In the genomic region with DNA sequence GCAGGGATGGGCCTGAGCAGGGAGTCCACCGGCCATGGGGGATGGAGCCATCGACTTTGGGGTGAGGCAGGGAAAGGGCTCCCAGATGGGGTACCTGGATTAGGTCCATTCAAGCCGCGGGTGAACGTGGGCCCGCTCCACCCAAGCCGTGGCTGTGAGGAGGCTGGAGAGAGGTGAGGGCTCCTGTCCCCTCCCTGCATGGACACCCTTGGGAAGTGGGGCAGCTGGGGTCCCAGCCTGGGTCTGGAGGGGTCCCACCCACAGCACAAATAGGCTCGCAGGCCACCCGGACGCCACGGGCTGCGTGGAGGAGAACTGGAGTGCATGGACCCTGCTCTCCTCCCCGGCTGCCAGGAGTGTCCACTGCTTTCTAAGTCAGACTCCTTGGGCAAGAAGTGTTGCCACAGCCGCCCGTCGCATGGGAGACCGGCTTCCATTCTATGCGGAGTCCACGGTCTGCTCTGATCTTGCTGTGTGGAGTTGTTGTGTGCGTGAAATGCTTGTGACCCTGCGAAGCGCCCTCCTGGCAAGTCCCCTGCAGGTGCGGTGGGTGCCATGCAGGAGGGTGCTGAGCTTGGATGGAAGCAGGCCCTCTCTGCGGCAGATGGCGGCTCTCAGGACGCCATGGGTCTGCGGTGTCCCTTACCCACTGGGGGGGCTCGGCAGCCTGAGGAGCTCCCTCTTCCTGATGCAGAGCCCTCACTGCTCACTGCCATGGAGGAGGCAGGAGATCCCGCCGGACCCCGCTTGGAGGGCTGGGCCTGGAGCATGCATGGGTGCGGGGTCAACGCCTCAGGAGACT, we compare ENCODE assay signal across 7 cellular contexts. TPM values are rescaled to one million over a fixed set of nuclear protein-coding genes. Genes with fewer than 3 reads are reported as not detected.
DNase-seq lines count a peak whose midpoint lies in the region; ATAC-seq and TF ChIP-seq lines count a peak whose summit lies in the region.

No MANE protein-coding gene starts in this region.

- no peak for ATAC-seq in activated naive CD4-positive, alpha-beta T cell treated with anti-CD3 and anti-CD28 coated beads, Interleukin-2, amount 50 U/mL, for 72 hours
- no peak for ATAC-seq in GM18858 (IDR thresholded peaks at IDR 0.05; ENCODE audit: unreplicated experiment)

- H3K27ac Mint-ChIP-seq in activated naive CD4-positive, alpha-beta T cell treated with anti-CD3 and anti-CD28 coated beads, Interleukin-2, amount 50 U/mL, for 72 hours, result peak overlapping the region; percentile 88 to 98

- intact Hi-C loops in stomach (cut with DNase I; ENCODE audit: low total_unique reads), result no loop called here

- no peak for DNase-seq in activated naive CD4-positive, alpha-beta T cell treated with anti-CD3 and anti-CD28 coated beads, Interleukin-2, amount 50 U/mL, for 72 hours (ENCODE audit: low spot score in 2 of 2)
- no peak for DNase-seq in stomach
- DNase-seq in COLO829 (ENCODE audit: low spot score), result no peak
- DNase-seq in NCI-H2196 (lab: John Stamatoyannopoulos, UW; ENCODE audit: unreplicated experiment), result no peak

- H3K9me3 ChIP-seq in HUES6 (ENCODE audit: control insufficient read depth, insufficient read depth, low read depth, low read length) (no peaks in the 10 kb centered on the region), iPS-20b (ENCODE audit: insufficient read depth, low read depth, low read length) (no peaks in the 10 kb centered on the region), stomach (no peaks in the 10 kb centered on the region)

- no peak for TF ChIP-seq EP300 in stomach (IDR thresholded peaks at IDR 0.05)

- H3K27ac ChIP-seq in HUES6 (ENCODE audit: low read depth, low read length) (peak overlapping the region; percentile 94; the same call in 1 of the 2 replicates), iPS-20b (ENCODE audit: low read length) (no peak overlapping the region), stomach (peak overlapping the region; percentile 88 to 98 (median 96))

- peaks cover 30% of the 10 kb centered on the region for H3K4me1 ChIP-seq in HUES6 (ENCODE audit: control insufficient read depth, insufficient read depth, low read length)
- peaks cover 8% of the 10 kb centered on the region for H3K4me1 ChIP-seq in iPS-20b (ENCODE audit: insufficient read depth, low read length)
- H3K4me1 ChIP-seq in stomach, result peaks cover 55 to 77% (median 73%) of the 10 kb centered on the region in 4 donors

- peaks cover 20 to 24% of the 10 kb centered on the region in 2 donors for H3K36me3 Mint-ChIP-seq in activated naive CD4-positive, alpha-beta T cell treated with anti-CD3 and anti-CD28 coated beads, Interleukin-2, amount 50 U/mL, for 72 hours

- H3K36me3 ChIP-seq in HUES6 (ENCODE audit: control insufficient read depth, insufficient read depth, low read length) (peaks cover 31% of the 10 kb centered on the region), iPS-20b (ENCODE audit: insufficient read depth, low read depth, low read length) (peaks cover 35% of the 10 kb centered on the region), stomach (peaks cover 13 to 27% (median 20%) of the 10 kb centered on the region in 4 donors)

- H3K4me3 ChIP-seq in HUES6 (ENCODE audit: low read depth, low read length) (peak overlapping the region; percentile 87), iPS-20b (ENCODE audit: low read length) (peak overlapping the region; percentile 91), stomach (peak overlapping the region; percentile 97 to 100 (median 100))

- WGBS in stomach, 5 donors, result 30 to 49% (median 42%) methylated on average over 20 to 33 of the region's 33 CpGs

- peak overlapping the region; percentile 91 for H3K9ac ChIP-seq in HUES6 (ENCODE audit: low read length)
- H3K9ac ChIP-seq in iPS-20b (ENCODE audit: low read depth, low read length), result peak overlapping the region; percentile 91

- no peak for TF ChIP-seq POLR2A in stomach (IDR thresholded peaks at IDR 0.05)

- no peak for TF ChIP-seq CTCF in stomach (IDR thresholded peaks at IDR 0.05)

- no peaks in the 10 kb centered on the region for H3K27me3 ChIP-seq in HUES6 (ENCODE audit: control insufficient read depth, insufficient read depth, low read length)
- no peaks in the 10 kb centered on the region for H3K27me3 ChIP-seq in iPS-20b (ENCODE audit: insufficient read depth, low read length)
- H3K27me3 ChIP-seq in stomach, result no peaks in the 10 kb centered on the region

- no peaks in the 10 kb centered on the region for H3K9me3 Mint-ChIP-seq in activated naive CD4-positive, alpha-beta T cell treated with anti-CD3 and anti-CD28 coated beads, Interleukin-2, amount 50 U/mL, for 72 hours

RNA-seq across cellular contexts. Expression of a gene that starts 2.0 kb away (rescaled TPM):
- 100 to 1,000 TPM; 194 to 298 TPM for total RNA-seq in activated naive CD4-positive, alpha-beta T cell treated with anti-CD3 and anti-CD28 coated beads, Interleukin-2, amount 50 U/mL, for 72 hours
- 100 to 1,000 TPM in 1 of 5 donors, 10 to 100 TPM in 4; 21.4 to 124 (median 42.5) TPM for total RNA-seq in stomach
- 10 to 100 TPM; 55.9 to 68.1 (median 63.4) TPM for polyA plus RNA-seq in stomach

RNA-seq across cellular contexts. Expression of a gene that starts 8.1 kb away (rescaled TPM):
- 10 to 100 TPM in 1 of 2 donors, 1 to 10 TPM in 1; 4.2 to 30.2 TPM for total RNA-seq in activated naive CD4-positive, alpha-beta T cell treated with anti-CD3 and anti-CD28 coated beads, Interleukin-2, amount 50 U/mL, for 72 hours
- total RNA-seq in stomach, result 10 to 100 TPM in 1 of 5 donors, 1 to 10 TPM in 2, not detected in 2; 2.6 to 15.6 (median 4.5) TPM
- polyA plus RNA-seq in stomach, result 100 to 1,000 TPM in 1 of 3 donors, 10 to 100 TPM in 2; 26.8 to 102 (median 55.3) TPM

RNA-seq across cellular contexts. Expression of a gene that starts 25.7 kb away (rescaled TPM):
- total RNA-seq in activated naive CD4-positive, alpha-beta T cell treated with anti-CD3 and anti-CD28 coated beads, Interleukin-2, amount 50 U/mL, for 72 hours, result 100 to 1,000 TPM in 1 of 2 donors, 10 to 100 TPM in 1; 89.4 to 105 TPM
- total RNA-seq in stomach, result 100 to 1,000 TPM in 3 of 5 donors, 10 to 100 TPM in 2; 31.6 to 217 (median 102) TPM
- polyA plus RNA-seq in stomach, result 100 to 1,000 TPM; 107 to 169 (median 138) TPM

RNA-seq across cellular contexts. Expression of a gene that starts 28.8 kb away (rescaled TPM):
- total RNA-seq in activated naive CD4-positive, alpha-beta T cell treated with anti-CD3 and anti-CD28 coated beads, Interleukin-2, amount 50 U/mL, for 72 hours, result 1,000 to 10,000 TPM; 1,495 to 1,747 TPM
- total RNA-seq in stomach, result 1,000 to 10,000 TPM in 4 of 5 donors, 100 to 1,000 TPM in 1; 428 to 2,471 (median 1,694) TPM
- 1,000 to 10,000 TPM; 2,846 to 4,539 (median 3,866) TPM for polyA plus RNA-seq in stomach

RNA-seq across cellular contexts. Expression of a gene that starts 40.5 kb away (rescaled TPM):
- total RNA-seq in activated naive CD4-positive, alpha-beta T cell treated with anti-CD3 and anti-CD28 coated beads, Interleukin-2, amount 50 U/mL, for 72 hours, result under 1 TPM; 0.09 to 0.14 TPM
- total RNA-seq in stomach, result 1 to 10 TPM in 2 of 5 donors, under 1 TPM in 2, not detected in 1; 0.58 to 3.5 (median 2.0) TPM
- polyA plus RNA-seq in stomach, result under 1 TPM; 0.10 to 0.31 (median 0.15) TPM
